8 cellular contexts compared by ENCODE assay signal in genomic region chr22:37638351-37639069, GRCh38. TPM values are rescaled to one million over a fixed set of nuclear protein-coding genes. Genes with fewer than 3 reads are reported as not detected.
DNase-seq lines count a peak whose midpoint lies in the region; ATAC-seq and TF ChIP-seq lines count a peak whose summit lies in the region.

No MANE protein-coding gene starts in this region.

- TF ChIP-seq POLR2A in heart left ventricle (IDR thresholded peaks at IDR 0.05) (no peak), upper lobe of left lung (IDR thresholded peaks at IDR 0.05) (no peak)

- peaks cover 82% of the 10 kb centered on the region for H3K4me1 Mint-ChIP-seq in activated naive CD4-positive, alpha-beta T cell treated with anti-CD3 and anti-CD28 coated beads, Interleukin-2, amount 10 ng/mL, durations not matched to agents 7 days and 5 days

- H3K27me3 Mint-ChIP-seq in activated naive CD4-positive, alpha-beta T cell treated with anti-CD3 and anti-CD28 coated beads, Interleukin-2, amount 10 ng/mL, durations not matched to agents 7 days and 5 days, result no peaks in the 10 kb centered on the region

- peak overlapping the region in 11 of 12 donors; percentile 32 to 77 (median 58) for H3K4me3 ChIP-seq in heart left ventricle
- peak overlapping the region in 3 of 4 donors; percentile 57 to 65 (median 64) for H3K4me3 ChIP-seq in upper lobe of left lung

- TF ChIP-seq EP300 in upper lobe of left lung (IDR thresholded peaks at IDR 0.05), result no peak

- peaks cover 22% of the 10 kb centered on the region for H3K36me3 Mint-ChIP-seq in activated naive CD4-positive, alpha-beta T cell treated with anti-CD3 and anti-CD28 coated beads, Interleukin-2, amount 10 ng/mL, durations not matched to agents 7 days and 5 days

- ATAC-seq in heart left ventricle (no peak), left cardiac atrium (no peak), upper lobe of left lung (ENCODE audit: low FRiP score in 2 of 2) (no peak), GM21717 (IDR thresholded peaks at IDR 0.05; ENCODE audit: unreplicated experiment) (no peak)

- H3K36me3 ChIP-seq in heart left ventricle (peaks cover 0 to 21% (median 0%) of the 10 kb centered on the region in 9 donors), upper lobe of left lung (peaks cover 0 to 7% (median 0%) of the 10 kb centered on the region in 4 donors)

- H3K27me3 ChIP-seq in heart left ventricle (peaks cover 0 to 9% (median 0%) of the 10 kb centered on the region in 9 donors), upper lobe of left lung (no peaks in the 10 kb centered on the region)

- H3K9me3 Mint-ChIP-seq in activated naive CD4-positive, alpha-beta T cell treated with anti-CD3 and anti-CD28 coated beads, Interleukin-2, amount 10 ng/mL, durations not matched to agents 7 days and 5 days, result no peaks in the 10 kb centered on the region

- H3K4me1 ChIP-seq in heart left ventricle (peaks cover 0 to 97% (median 31%) of the 10 kb centered on the region in 12 donors), upper lobe of left lung (peaks cover 69 to 77% (median 70%) of the 10 kb centered on the region in 4 donors)

- peak overlapping the region; percentile 99 for H3K4me3 Mint-ChIP-seq in activated naive CD4-positive, alpha-beta T cell treated with anti-CD3 and anti-CD28 coated beads, Interleukin-2, amount 10 ng/mL, durations not matched to agents 7 days and 5 days

- no peak for DNase-seq in heart left ventricle
- DNase-seq in left cardiac atrium, result no peak
- peak; percentile 72 for DNase-seq in activated naive CD4-positive, alpha-beta T cell treated with anti-CD3 and anti-CD28 coated beads, Interleukin-2, amount 10 ng/mL, durations not matched to agents 7 days and 5 days
- DNase-seq in left kidney (ENCODE audit: low read depth, low spot score), result peak; percentile 51
- no peak for DNase-seq in upper lobe of left lung
- no peak for DNase-seq in activated gamma-delta T cell treated with Interleukin-2 at 50 U/mL for 16 hours
- no peak for DNase-seq in NCI-H524 treated with DMSO at 0.1 percent for 48 hours (lab: John Stamatoyannopoulos, UW)

- 70 to 74% (median 72%) methylated on average over 11 of the region's 11 CpGs for WGBS in heart left ventricle, 4 donors
- 40 to 44% methylated on average over 11 of the region's 11 CpGs for WGBS in upper lobe of left lung, 2 donors

- TF ChIP-seq CTCF in heart left ventricle (IDR thresholded peaks at IDR 0.05), result no peak
- TF ChIP-seq CTCF in upper lobe of left lung (IDR thresholded peaks at IDR 0.05), result no peak

- H3K9me3 ChIP-seq in heart left ventricle (no peaks in the 10 kb centered on the region), upper lobe of left lung (no peaks in the 10 kb centered on the region)

- peak overlapping the region in 5 of 12 donors; percentile 53 to 94 (median 67) for H3K27ac ChIP-seq in heart left ventricle
- H3K27ac ChIP-seq in upper lobe of left lung, result peak overlapping the region in 3 of 4 donors; percentile 86 to 90 (median 87)

- CTCF ChIA-PET in activated naive CD4-positive, alpha-beta T cell treated with anti-CD3 and anti-CD28 coated beads, Interleukin-2, amount 10 ng/mL, durations not matched to agents 7 days and 5 days (lab: Charles Lee), result interaction anchor here (0.9 to 28.2 kb wide), 6 partner anchors 9 to 38 kb away, joined by 3 to 506 read pairs (median 4); partner anchors contain the start of genes LGALS1, NOL12 and PDXP

- intact Hi-C loops in heart left ventricle (cut with DNase I) (loop anchor here in 1 of 10 donors (5.0 kb wide), 1 partner anchor 104 kb away; no protein-coding TSS in a partner anchor), left cardiac atrium (cut with DNase I) (no loop called here)

- peak overlapping the region; percentile 87 for H3K27ac Mint-ChIP-seq in activated naive CD4-positive, alpha-beta T cell treated with anti-CD3 and anti-CD28 coated beads, Interleukin-2, amount 10 ng/mL, durations not matched to agents 7 days and 5 days

RNA-seq across cellular contexts. Expression of gene SH3BP1, which starts 1.0 kb away (rescaled TPM):
- total RNA-seq in heart left ventricle (10 to 100 TPM in 1 of 9 donors, 1 to 10 TPM in 6, under 1 TPM in 2; 0.44 to 19.7 (median 2.0) TPM), left cardiac atrium (1 to 10 TPM; 4.9 to 5.1 TPM), upper lobe of left lung (10 to 100 TPM; 11.4 to 58.7 (median 31.1) TPM)
- 1 to 10 TPM in 1 of 2 donors, under 1 TPM in 1; 1.00 to 2.2 TPM for polyA plus RNA-seq in heart left ventricle

RNA-seq across cellular contexts. Expression of gene PDXP, which starts 20.0 kb away (rescaled TPM):
- total RNA-seq in heart left ventricle (10 to 100 TPM; 15.2 to 33.1 (median 25.9) TPM), left cardiac atrium (10 to 100 TPM; 17.3 to 17.5 TPM), upper lobe of left lung (10 to 100 TPM in 1 of 6 donors, 1 to 10 TPM in 5; 2.1 to 11.1 (median 8.7) TPM)
- 10 to 100 TPM; 12.8 to 36.4 TPM for polyA plus RNA-seq in heart left ventricle

RNA-seq across cellular contexts. Expression of gene GGA1, which starts 29.9 kb away (rescaled TPM):
- 10 to 100 TPM; 22.7 to 45.7 (median 27.4) TPM for total RNA-seq in heart left ventricle
- polyA plus RNA-seq in heart left ventricle, result 10 to 100 TPM; 27.4 to 39.4 TPM
- 10 to 100 TPM; 24.4 to 26.6 TPM for total RNA-seq in left cardiac atrium
- 100 to 1,000 TPM in 2 of 6 donors, 10 to 100 TPM in 4; 52.4 to 226 (median 68.3) TPM for total RNA-seq in upper lobe of left lung

RNA-seq across cellular contexts. Expression of gene LGALS1, which starts 36.9 kb away (rescaled TPM):
- total RNA-seq in heart left ventricle, result 1,000 to 10,000 TPM in 3 of 9 donors, 100 to 1,000 TPM in 6; 722 to 2,034 (median 903) TPM
- 1,000 to 10,000 TPM; 1,230 to 2,204 TPM for polyA plus RNA-seq in heart left ventricle
- total RNA-seq in left cardiac atrium, result 100 to 1,000 TPM; 599 to 917 TPM
- 100 to 1,000 TPM; 125 to 750 (median 400) TPM for total RNA-seq in upper lobe of left lung

RNA-seq across cellular contexts. Expression of gene NOL12, which starts 47.6 kb away (rescaled TPM):
- total RNA-seq in heart left ventricle, result 10 to 100 TPM in 8 of 9 donors, 1 to 10 TPM in 1; 8.0 to 16.3 (median 13.8) TPM
- polyA plus RNA-seq in heart left ventricle, result 10 to 100 TPM; 16.8 to 29.2 TPM
- total RNA-seq in left cardiac atrium, result 10 to 100 TPM; 13.7 TPM
- total RNA-seq in upper lobe of left lung, result 10 to 100 TPM; 23.5 to 89.1 (median 26.7) TPM

Comparison
In these comparisons a context has a peak if more than half of its experiments do, and no peak if none do; other contexts are left out.
1. DNase-seq: peak in activated naive CD4-positive, alpha-beta T cell treated with anti-CD3 and anti-CD28 coated beads, Interleukin-2, amount 10 ng/mL, durations not matched to agents 7 days and 5 days (single experiment) and left kidney (single experiment); none in heart left ventricle (0 of 5), left cardiac atrium (single experiment), upper lobe of left lung (0 of 2), activated gamma-delta T cell treated with Interleukin-2 at 50 U/mL for 16 hours (single experiment) and NCI-H524 treated with DMSO at 0.1 percent for 48 hours (single experiment).